Comparison of ENCODE assay signal across 1 cellular context in genomic region chr12:65695077-65695865, GRCh38.
TF ChIP-seq lines count a peak whose summit lies in the region.

No MANE protein-coding gene starts in this region.

TF ChIP-seq in HEK293, 187 proteins besides CTCF, POLR2A, EP300 and RAD21 (continued from another document):
- TF ChIP-seq WT1 (tag by site-specific recombination; IDR thresholded peaks at IDR 0.05) (peak; percentile 85), ZNF654 (tag by site-specific recombination; IDR thresholded peaks at IDR 0.05; ENCODE audit: low read depth) (no peak), ZNF777 (tag by site-specific recombination; IDR thresholded peaks at IDR 0.05; ENCODE audit: borderline replicate concordance) (no peak), ZNF629 (tag by site-specific recombination; IDR thresholded peaks at IDR 0.05) (0 out of 2 replicates have a peak, but pooled peaks have one; percentile 21), OVOL3 (tag by site-specific recombination; IDR thresholded peaks at IDR 0.05) (no peak), ZNF660 (tag by site-specific recombination; IDR thresholded peaks at IDR 0.05) (0 out of 2 replicates have a peak, but pooled peaks have one; percentile 65)
TF ChIP-seq in HEK293: peak in this region for 16.
